Comparison of ENCODE assay signal across 7 cellular contexts in genomic region chr16:32253507-32253906, GRCh38. TPM values are rescaled to one million over a fixed set of nuclear protein-coding genes. Genes with fewer than 3 reads are reported as not detected.
"Had no signal": no experiment of that assay in that cellular context is flagged by ENCODE, and none has a peak within 500 bp of the region (broad histone marks: within the 10 kb centered on the region; RNA-seq: fewer than 3 reads in every experiment).

No MANE protein-coding gene starts in this region.

RNA-seq across cellular contexts. Expression of gene TP53TG3D, which starts 0.4 kb away (rescaled TPM):
- total RNA-seq: activated naive CD4-positive, alpha-beta T cell treated with anti-CD3 and anti-CD28 coated beads for 36 hours; endodermal cell; hepatocyte; kidney epithelial cell; right atrium auricular region; thoracic aorta; urinary bladder had no signal
